ENCODE assay signal across 18 cellular contexts in the genomic region with DNA sequence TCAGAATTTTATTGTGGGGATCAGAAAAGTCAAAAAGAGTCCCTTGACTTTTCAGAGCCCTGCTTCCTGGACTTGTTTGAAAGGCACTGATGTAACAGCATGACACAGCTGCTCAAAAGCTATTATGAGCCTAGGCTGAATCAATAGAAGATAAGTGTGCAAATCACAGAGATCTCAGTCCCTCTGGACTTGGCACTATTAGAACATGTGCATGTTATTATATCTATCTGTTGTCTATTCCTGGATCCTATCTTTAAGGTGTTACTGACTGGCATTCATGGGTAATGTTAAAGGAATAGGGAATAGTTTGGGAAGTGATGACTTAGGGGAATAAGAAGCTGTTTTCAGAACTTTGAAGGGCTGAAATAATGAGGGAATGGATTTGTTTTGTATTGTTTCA.
DNase-seq lines count a peak whose midpoint lies in the region; ATAC-seq lines count a peak whose summit lies in the region.
"Had no signal": no experiment of that assay in that cellular context is flagged by ENCODE, and none has a peak within 500 bp of the region (broad histone marks: within the 10 kb centered on the region; RNA-seq: fewer than 3 reads in every experiment).

No MANE protein-coding gene starts in this region.

- no peak for ATAC-seq in activated CD4-positive, CD25-positive, alpha-beta regulatory T cell treated with anti-CD3 and anti-CD28 coated beads, Interleukin-2, amount 50 U/mL, for 24 hours
- no peak for ATAC-seq in GM21515 (IDR thresholded peaks at IDR 0.05; ENCODE audit: unreplicated experiment)
- ATAC-seq: HepG2, mucosa of descending colon, PC-3 had no signal

- H3K27ac ChIP-seq in angular gyrus (ENCODE audit: low read depth, low read length), result peak overlapping the region; percentile 69
- H3K27ac ChIP-seq: neutrophil, right atrium auricular region had no signal

- DNase-seq in NCI-H1105 treated with DMSO at 0.1 percent for 48 hours (lab: John Stamatoyannopoulos, UW) (peak; percentile 17), NCI-H1105 (lab: John Stamatoyannopoulos, UW) (no peak), NCI-H345 treated with DMSO at 0.1 percent for 48 hours (lab: John Stamatoyannopoulos, UW; ENCODE audit: unreplicated experiment) (peak; percentile 38), superior temporal gyrus (ENCODE audit: extremely low spot score) (peak; percentile 77), inferior parietal cortex (ENCODE audit: extremely low spot score) (no peak)
- DNase-seq: 8988T; activated CD4-positive, alpha-beta T cell treated with anti-CD3 and anti-CD28 coated beads for 48 hours; CD4-positive, alpha-beta T cell; MG63; mucosa of descending colon; NCI-H226; PC-3 had no signal

Comparison
In these comparisons a context has a peak if more than half of its experiments do, and no peak if none do; other contexts are left out.
1. DNase-seq: peak in NCI-H1105 treated with DMSO at 0.1 percent for 48 hours (single experiment), NCI-H345 treated with DMSO at 0.1 percent for 48 hours (single experiment) and superior temporal gyrus (single experiment); none in NCI-H1105 (single experiment) and inferior parietal cortex (single experiment).